ENCODE assay signal across 1 cellular context in genomic region chr17:50424246-50425000, GRCh38.
TF ChIP-seq lines count a peak whose summit lies in the region.

No MANE protein-coding gene starts in this region.

TF ChIP-seq in endothelial cell of umbilical vein, 7 proteins besides CTCF, POLR2A, EP300 and RAD21:
- TF ChIP-seq GATA2 (IDR thresholded peaks at IDR 0.05; ENCODE audit: insufficient read depth, insufficient read length, low read depth, low read length): no peak
- no peak for TF ChIP-seq MYC (IDR thresholded peaks at IDR 0.05; ENCODE audit: low read depth, low read length)
- no peak for TF ChIP-seq MAX (IDR thresholded peaks at IDR 0.05; ENCODE audit: insufficient read depth, insufficient read length)
- no peak for TF ChIP-seq POLR2AphosphoS5 (IDR thresholded peaks at IDR 0.05; ENCODE audit: insufficient read depth, low read depth, low read length)
- no peak for TF ChIP-seq EZH2 (IDR thresholded peaks at IDR 0.05; ENCODE audit: borderline replicate concordance, low read depth, low read length, severe bottlenecking)
- TF ChIP-seq JUN (IDR thresholded peaks at IDR 0.05; ENCODE audit: borderline replicate concordance, insufficient read depth, insufficient read length, low read depth): no peak
- TF ChIP-seq FOS (IDR thresholded peaks at IDR 0.05; ENCODE audit: borderline replicate concordance, insufficient read depth, low read length): no peak
